ENCODE assay signal across 24 cellular contexts in genomic region chr17:40671282-40671681, GRCh38. TPM values are rescaled to one million over a fixed set of nuclear protein-coding genes. Genes with fewer than 3 reads are reported as not detected.
"Had no signal": no experiment of that assay in that cellular context is flagged by ENCODE, and none has a peak within 500 bp of the region (broad histone marks: within the 10 kb centered on the region; RNA-seq: fewer than 3 reads in every experiment).

No MANE protein-coding gene starts in this region.

- DNase-seq: activated CD4-positive, alpha-beta T cell treated with anti-CD3 and anti-CD28 coated beads, Interleukin-2, amount 10 ng/mL, durations not matched to agents 24 days and 14 days; activated CD4-positive, CD25-positive, alpha-beta regulatory T cell; activated CD8-positive, alpha-beta memory T cell treated with anti-CD3 and anti-CD28 coated beads, Interleukin-2, amount 50 U/mL, for 48 hours; activated naive CD4-positive, alpha-beta T cell; aorta; foreskin melanocyte; heart left ventricle; midbrain; posterior cingulate gyrus; stimulated activated CD4-positive, alpha-beta T cell treated with anti-CD3 and anti-CD28 coated beads, Interleukin-4, amount 100 ng/mL, for 4 hours; stimulated activated CD8-positive, alpha-beta memory T cell treated with anti-CD3 and anti-CD28 coated beads, Interleukin-4, amount 100 ng/mL, for 48 hours; stimulated activated naive CD4-positive, alpha-beta T cell treated with Interleukin-2 at 50 U/mL for 16 hours; SW 1271; transverse colon had no signal

- H3K27me3 ChIP-seq: breast epithelium, right atrium auricular region had no signal

- H3K36me3 ChIP-seq: breast epithelium, heart left ventricle, neutrophil, right atrium auricular region, transverse colon had no signal

- H3K9me3 ChIP-seq: breast epithelium, heart left ventricle, neutrophil, right atrium auricular region, transverse colon had no signal

- H3K27ac Mint-ChIP-seq: activated CD4-positive, alpha-beta T cell treated with anti-CD3 and anti-CD28 coated beads, Interleukin-2, amount 10 ng/mL, durations not matched to agents 24 days and 14 days; activated T-helper 1 cell treated with anti-CD3 and anti-CD28 coated beads, Interleukin-12 subunit alpha, Interleukin-12 subunit beta, Interleukin-2, Interleukin-4 antibody, amounts not matched to agents 30 ng/mL and 10 ng/mL and 1 ng/mL, durations not matched to agents 14 hours and 24 hours and 36 hours had no signal

- H3K4me1 Mint-ChIP-seq: activated CD4-positive, alpha-beta T cell treated with anti-CD3 and anti-CD28 coated beads, Interleukin-2, amount 10 ng/mL, durations not matched to agents 24 days and 14 days had no signal

- H3K27ac ChIP-seq: breast epithelium, epithelial cell of prostate, heart left ventricle, neutrophil, right atrium auricular region, skin epidermis, transverse colon had no signal

- H3K4me1 ChIP-seq: breast epithelium, heart left ventricle, right atrium auricular region, transverse colon had no signal

- H3K9me3 Mint-ChIP-seq: activated CD4-positive, alpha-beta T cell treated with anti-CD3 and anti-CD28 coated beads, Interleukin-2, amount 10 ng/mL, durations not matched to agents 24 days and 14 days; activated T-helper 1 cell treated with anti-CD3 and anti-CD28 coated beads, Interleukin-12 subunit alpha, Interleukin-12 subunit beta, Interleukin-2, Interleukin-4 antibody, amounts not matched to agents 30 ng/mL and 10 ng/mL and 1 ng/mL, durations not matched to agents 14 hours and 24 hours and 36 hours had no signal

- H3K4me3 Mint-ChIP-seq: activated CD4-positive, alpha-beta T cell treated with anti-CD3 and anti-CD28 coated beads, Interleukin-2, amount 10 ng/mL, durations not matched to agents 24 days and 14 days; activated T-helper 1 cell treated with anti-CD3 and anti-CD28 coated beads, Interleukin-12 subunit alpha, Interleukin-12 subunit beta, Interleukin-2, Interleukin-4 antibody, amounts not matched to agents 30 ng/mL and 10 ng/mL and 1 ng/mL, durations not matched to agents 14 hours and 24 hours and 36 hours had no signal

- H3K4me3 ChIP-seq: breast epithelium, heart left ventricle, right atrium auricular region, skin epidermis, transverse colon had no signal

- ATAC-seq: heart left ventricle had no signal

RNA-seq across cellular contexts. Expression of gene KRT222, which starts 6.3 kb away (rescaled TPM):
- total RNA-seq: activated CD4-positive, alpha-beta T cell treated with anti-CD3 and anti-CD28 coated beads, Interleukin-2, amount 10 ng/mL, durations not matched to agents 24 days and 14 days; activated T-helper 1 cell treated with anti-CD3 and anti-CD28 coated beads, Interleukin-12 subunit alpha, Interleukin-12 subunit beta, Interleukin-2, Interleukin-4 antibody, amounts not matched to agents 30 ng/mL and 10 ng/mL and 1 ng/mL, durations not matched to agents 14 hours and 24 hours and 36 hours; lung microvascular endothelial cell; T-helper 2 cell treated with Interferon-gamma antibody and Interleukin-4, amounts not matched to agents 100 ng/mL and 5 ng/mL, for 36 hours had no signal

RNA-seq across cellular contexts. Expression of gene KRT24, which starts 32.3 kb away (rescaled TPM):
- total RNA-seq: activated CD4-positive, alpha-beta T cell treated with anti-CD3 and anti-CD28 coated beads, Interleukin-2, amount 10 ng/mL, durations not matched to agents 24 days and 14 days; activated T-helper 1 cell treated with anti-CD3 and anti-CD28 coated beads, Interleukin-12 subunit alpha, Interleukin-12 subunit beta, Interleukin-2, Interleukin-4 antibody, amounts not matched to agents 30 ng/mL and 10 ng/mL and 1 ng/mL, durations not matched to agents 14 hours and 24 hours and 36 hours; aorta; breast epithelium; dermis microvascular lymphatic vessel endothelial cell; fibroblast of lung; heart left ventricle; lung microvascular endothelial cell; right atrium auricular region; T-helper 2 cell treated with Interferon-gamma antibody and Interleukin-4, amounts not matched to agents 100 ng/mL and 5 ng/mL, for 36 hours had no signal
